Comparison of ENCODE assay signal across 19 cellular contexts in genomic region chr16:52076332-52077115, GRCh38.
"Had no signal": no experiment of that assay in that cellular context is flagged by ENCODE, and none has a peak within 500 bp of the region (broad histone marks: within the 10 kb centered on the region; RNA-seq: fewer than 3 reads in every experiment).

No MANE protein-coding gene starts in this region.

- ATAC-seq: left lobe of liver; naive thymus-derived CD8-positive, alpha-beta T cell; right cardiac atrium; stimulated activated naive B cell treated with anti-CD40 and anti-IgM and Interleukin-4, amounts not matched to agents 10 μg/mL and 1 μg/mL and 100 μg/mL, for 72 hours had no signal

- DNase-seq: dermis blood vessel endothelial cell; effector memory CD4-positive, alpha-beta T cell; kidney; mesendoderm; midbrain; naive thymus-derived CD8-positive, alpha-beta T cell; nephron progenitor cell; right cardiac atrium; spleen; stimulated activated CD4-positive, alpha-beta T cell treated with anti-CD3 and anti-CD28 coated beads, Interleukin-2, amount 100 ng/mL, for 48 hours; stimulated activated naive B cell treated with anti-CD40 and anti-IgM and Interleukin-4, amounts not matched to agents 10 μg/mL and 1 μg/mL and 100 μg/mL, for 72 hours; upper lobe of left lung had no signal

- H3K27ac ChIP-seq: coronary artery, esophagus muscularis mucosa, prostate gland, skin epidermis, spleen, thoracic aorta, tibial nerve, upper lobe of left lung had no signal
